In genomic region chr1:31664528-31664927, GRCh38 we compare ENCODE assay signal across 17 cellular contexts. TPM values are rescaled to one million over a fixed set of nuclear protein-coding genes. Genes with fewer than 3 reads are reported as not detected.
DNase-seq lines count a peak whose midpoint lies in the region; ATAC-seq, FAIRE-seq and TF ChIP-seq lines count a peak whose summit lies in the region.
"Had no signal": no experiment of that assay in that cellular context is flagged by ENCODE, and none has a peak within 500 bp of the region (broad histone marks: within the 10 kb centered on the region; RNA-seq: fewer than 3 reads in every experiment).

No MANE protein-coding gene starts in this region.

- no peaks in the 10 kb centered on the region for H3K36me3 ChIP-seq in HEK293 (ENCODE audit: control insufficient read depth in 2 of 2, insufficient read depth in 1 of 2, low read length in 2 of 2)
- no peaks in the 10 kb centered on the region for H3K36me3 ChIP-seq in K562 (ENCODE audit: control insufficient read depth, insufficient read depth, low read length)

- H3K9me1 ChIP-seq in K562 (ENCODE audit: control insufficient read depth, insufficient read depth, low read length) = no peaks in the 10 kb centered on the region

- peaks cover 16 to 78% of the 10 kb centered on the region in 2 experiments for H3K27me3 ChIP-seq in K562 (ENCODE audit: control insufficient read depth in 2 of 2, insufficient read depth in 2 of 2, low read length in 2 of 2)

- H3K4me3 ChIP-seq in A549 (no peak overlapping the region), HEK293 (ENCODE audit: low read depth, low read length) (no peak overlapping the region), K562 (no peak overlapping the region)
- H3K4me3 ChIP-seq: GM12878, GM23248 had no signal

- H4K20me1 ChIP-seq in K562 (replicated peaks; ENCODE audit: control insufficient read depth, insufficient read depth, low read length) = peaks cover 18% of the 10 kb centered on the region; the same call in 1 of the 2 replicates

- in situ Hi-C loops in K562 (cut with MboI) = no loop called here
- in situ Hi-C loops in GM13976 (cut with MboI; ENCODE audit: low sequenced_read_pairs, unreplicated experiment) = loop anchor here (10.0 to 25.0 kb wide), 2 partner anchors 130 to 298 kb away; no protein-coding TSS in a partner anchor

- CTCF ChIA-PET in A549 (lab: Yijun Ruan, JAX) (interaction anchor here (0.6 to 11.2 kb wide), 29 partner anchors 10 to 398 kb away, joined by 3 to 183 read pairs (median 5); partner anchors contain the start of genes COL16A1 and PEF1), HEK293 (lab: Yijun Ruan, JAX) (interaction anchor here (0.6 to 8.2 kb wide), 26 partner anchors 14 to 401 kb away, joined by 3 to 99 read pairs (median 4); partner anchors contain the start of gene COL16A1), K562 (lab: Yijun Ruan, JAX; ENCODE audit: low intra/inter-chr PET ratio) (interaction anchor here (0.7 to 3.6 kb wide), 4 partner anchors 54 to 749 kb away, joined by 3 to 46 read pairs (median 15); no protein-coding TSS in a partner anchor)

- no peak for FAIRE-seq in A549 (lab: Jason Lieb, UNC)
- FAIRE-seq in K562 (lab: Jason Lieb, UNC) = no peak
- FAIRE-seq: H54 had no signal

- ATAC-seq in A549 = no peak
- ATAC-seq in K562 = peak; percentile 11
- ATAC-seq in HG02852 (IDR thresholded peaks at IDR 0.05; ENCODE audit: unreplicated experiment) = no peak

- no peak overlapping the region for H2AFZ ChIP-seq in K562 (ENCODE audit: low read depth, low read length)
- H2AFZ ChIP-seq: GM23248 had no signal

- TF ChIP-seq CTCF in A549 (IDR thresholded peaks at IDR 0.05) (no peak), HEK293 (tag by site-specific recombination; IDR thresholded peaks at IDR 0.05) (no peak), K562 (IDR thresholded peaks at IDR 0.05 in 2 of 3, conservative IDR thresholded peaks at IDR 0.05 in 1 of 3; ENCODE audit: insufficient read depth in 2 of 3, low read depth in 1 of 3, low read length in 3 of 3) (no peak), GM13976 (IDR thresholded peaks at IDR 0.05; ENCODE audit: borderline replicate concordance, control extremely low read depth, extremely low read depth, insufficient read depth, missing control alignments) (no peak)

- H3K4me1 ChIP-seq in A549 (peaks cover 37% of the 10 kb centered on the region), HEK293 (ENCODE audit: control insufficient read depth, insufficient read depth, low read length) (no peaks in the 10 kb centered on the region; the same call in 1 of the 2 replicates), K562 (replicated peaks in 1 of 2; ENCODE audit: control insufficient read depth in 2 of 2, insufficient read depth in 2 of 2, low read length in 2 of 2) (peaks cover 0 to 11% of the 10 kb centered on the region in 2 experiments; a peak in 2 of 5 replicates)

- H3K4me2 ChIP-seq in A549 = no peak overlapping the region
- no peak overlapping the region for H3K4me2 ChIP-seq in K562 (ENCODE audit: insufficient read depth, low read length)

- no peaks in the 10 kb centered on the region for H3K79me2 ChIP-seq in K562 (ENCODE audit: control insufficient read depth, insufficient read depth, low read length)

- TF ChIP-seq POLR2A in A549 (IDR thresholded peaks at IDR 0.05; ENCODE audit: low read length) = no peak
- TF ChIP-seq POLR2A in K562 (conservative IDR thresholded peaks at IDR 0.05) = no peak

- BruUV-seq in K562 (replicated peaks; lab: Mats Ljungman, UMichigan) = no TSS peak

- H3K27ac ChIP-seq in A549 (peak overlapping the region; percentile 83 to 91; a peak in 3 of 6 replicates), HEK293 (ENCODE audit: extremely low read depth, low read depth, low read length) (no peak overlapping the region), K562 (ENCODE audit: extremely low read depth, low read depth, low read length) (no peak overlapping the region)
- H3K27ac ChIP-seq: 22Rv1, GM23248, HL-60 had no signal

- POLR2A ChIA-PET in A549 (lab: Yijun Ruan, JAX) = interaction anchor here (1.0 to 4.4 kb wide), 3 partner anchors 37 to 81 kb away, joined by 3 to 25 read pairs (median 4); no protein-coding TSS in a partner anchor
- POLR2A ChIA-PET in HEK293 (lab: Yijun Ruan, JAX) = interaction anchor here (1.3 to 2.0 kb wide), 4 partner anchors 20 to 125 kb away, joined by 3 to 12 read pairs (median 4); partner anchors contain the start of gene PEF1
- POLR2A ChIA-PET in K562 (lab: Yijun Ruan, JAX) = interaction anchor here (0.5 to 1.8 kb wide), 4 partner anchors 13 to 124 kb away, joined by 3 to 5 read pairs (median 4); no protein-coding TSS in a partner anchor

- TF ChIP-seq RAD21 in A549 (conservative IDR thresholded peaks at IDR 0.05 in 1 of 2, IDR thresholded peaks at IDR 0.05 in 1 of 2) (no peak), K562 (CRISPR knock-in tag; conservative IDR thresholded peaks at IDR 0.05 in 1 of 2, IDR thresholded peaks at IDR 0.05 in 1 of 2) (no peak)

- intact Hi-C loops in K562 (cut with micrococcal nuclease) = loop anchor here (1.0 to 5.0 kb wide), 3 partner anchors 81 to 748 kb away; no protein-coding TSS in a partner anchor
- intact Hi-C loops in posterior vena cava (cut with DNase I) = loop anchor here (2.0 to 10.0 kb wide), 3 partner anchors 43 to 124 kb away; no protein-coding TSS in a partner anchor

- H3K9me3 ChIP-seq in A549 = no peaks in the 10 kb centered on the region
- no peaks in the 10 kb centered on the region for H3K9me3 ChIP-seq in HEK293 (ENCODE audit: control insufficient read depth, insufficient read depth, low read depth, low read length)
- no peaks in the 10 kb centered on the region for H3K9me3 ChIP-seq in K562 (replicated peaks; ENCODE audit: control insufficient read depth, insufficient read depth, low read depth, low read length)

- WGBS in A549 (ENCODE audit: missing lambda C conversion rate) = 94% methylated on average over 7 of the region's 9 CpGs
- whole genome bisulfite sequencing in K562 (ENCODE audit: insufficient coverage, low coverage, missing lambda C conversion rate) = 7% methylated on average over 9 of the region's 9 CpGs

- no peak for DNase-seq in A549 (ENCODE audit: low read depth in 1 of 2, low spot score in 1 of 2)
- no peak for DNase-seq in K562 (ENCODE audit: extremely low read depth in 1 of 4, low spot score in 3 of 4)
- DNase-seq in posterior vena cava (ENCODE audit: low spot score) = peak; percentile 58
- DNase-seq in dermis blood vessel endothelial cell = no peak
- no peak for DNase-seq in GM13976 (ENCODE audit: low spot score)
- DNase-seq in superior temporal gyrus (ENCODE audit: extremely low spot score) = no peak
- DNase-seq: DMS 273 treated with DMSO at 0.1 percent for 48 hours, DMS79 had no signal

- peak overlapping the region in 1 of 2 experiments; percentile 38; a peak in 1 of 4 replicates for H3K9ac ChIP-seq in K562 (ENCODE audit: insufficient read depth in 1 of 2, low read depth in 2 of 2, low read length in 2 of 2)
- H3K9ac ChIP-seq: GM23248 had no signal

- TF ChIP-seq EP300 in A549 (IDR thresholded peaks at IDR 0.05) (no peak), K562 (IDR thresholded peaks at IDR 0.05; ENCODE audit: low read length) (no peak)

RNA-seq across cellular contexts. Expression of gene PEF1, which starts 19.9 kb away (rescaled TPM):
- polyA plus RNA-seq in A549 (2011; rRNA removed) (47.6 and 62.9 TPM in 2 replicates), A549 (2017; fragmentation: RNase III; extraction: RNeasy Plus Mini Kit Qiagen cat#74134 plus additional on column Dnase treatment) (37.3 to 38.5 TPM (median 38.3 TPM) in 3 replicates), K562 (2011; rRNA removed) (73.7 and 104 TPM in 2 replicates), K562 (2014; fragmentation: Illumina TruSeq; extraction: Trizol) (95.5 and 97.8 TPM in 2 replicates), K562 (2014; fragmentation: Nextera tagmentation; extraction: Ambion mirVana) (10 to 100 TPM; 26.3 to 33.0 TPM), K562 (2014; rRNA removed) (78.2 and 82.5 TPM in 2 replicates)
- polyA plus RNA-seq in A549 (2012; cell fraction: cytosol; rRNA removed) = 50.9 and 68.0 TPM in 2 replicates
- polyA plus RNA-seq in A549 (2012; cell fraction: nucleus; rRNA removed) = 62.3 and 63.1 TPM in 2 replicates
- 78.5 and 82.1 TPM in 2 replicates for polyA minus RNA-seq in A549 (2011; rRNA and poly(A)+ RNA removed)
- total RNA-seq in K562 (2011; cell fraction: chromatin; rRNA removed; ENCODE audit: low replicate concordance) = 15.8 and 31.8 TPM in 2 replicates
- total RNA-seq in K562 (2011; cell fraction: nucleolus; rRNA removed) = 33.0 and 33.2 TPM in 2 replicates
- 32.8 and 35.6 TPM in 2 replicates for total RNA-seq in K562 (2011; cell fraction: nucleoplasm; rRNA removed)
- total RNA-seq in K562 (2014; rRNA removed) (76.6 and 87.6 TPM in 2 replicates), K562 (2014; rRNA removed; fragmentation: Illumina TruSeq; extraction: Trizol) (39.4 and 46.0 TPM in 2 replicates), K562 (2015; rRNA removed; fragmentation: Illumina TruSeq; extraction: Trizol) (48.8 and 49.1 TPM in 2 replicates), K562 (2021) (61.0 and 61.9 TPM in 2 replicates), posterior vena cava (10 to 100 TPM; 55.5 to 62.8 TPM), dermis blood vessel endothelial cell (145 and 159 TPM in 2 replicates)
- 124 and 143 TPM in 2 replicates for polyA plus RNA-seq in K562 (2011; cell fraction: cytosol; rRNA removed)
- 54.6 and 59.0 TPM in 2 replicates for polyA plus RNA-seq in K562 (2011; cell fraction: nucleus; rRNA removed)
- 51.6 and 78.2 TPM in 2 replicates for polyA plus RNA-seq in K562 (2012)
- 64.1 and 71.1 TPM in 2 replicates for polyA minus RNA-seq in K562 (2011; rRNA and poly(A)+ RNA removed)
- 46.2 and 46.7 TPM in 2 replicates for polyA minus RNA-seq in K562 (2011; cell fraction: cytosol; rRNA and poly(A)+ RNA removed)
- polyA minus RNA-seq in K562 (2011; cell fraction: nucleus; rRNA and poly(A)+ RNA removed) = 14.0 and 23.8 TPM in 2 replicates

RNA-seq across cellular contexts. Expression of gene COL16A1, which starts 39.3 kb away (rescaled TPM):
- 1.4 and 1.5 TPM in 2 replicates for polyA plus RNA-seq in A549 (2011; rRNA removed)
- 2.4 and 3.5 TPM in 2 replicates for polyA plus RNA-seq in A549 (2012; cell fraction: cytosol; rRNA removed)
- 15.3 and 19.1 TPM in 2 replicates for polyA plus RNA-seq in A549 (2012; cell fraction: nucleus; rRNA removed)
- 8.1 to 11.1 TPM (median 10.4 TPM) in 3 replicates for polyA plus RNA-seq in A549 (2017; fragmentation: RNase III; extraction: RNeasy Plus Mini Kit Qiagen cat#74134 plus additional on column Dnase treatment)
- polyA minus RNA-seq in A549 (2011; rRNA and poly(A)+ RNA removed) = 0.95 and 1.4 TPM in 2 replicates
- 0.44 TPM in 1 of 2 replicates, not detected in the other for total RNA-seq in K562 (2011; cell fraction: chromatin; rRNA removed; ENCODE audit: low replicate concordance)
- total RNA-seq in K562 (2011; cell fraction: nucleolus; rRNA removed) = 0.13 and 0.17 TPM in 2 replicates
- total RNA-seq in K562 (2011; cell fraction: nucleoplasm; rRNA removed) = not detected in 2 replicates
- 0.04 TPM in 1 of 2 replicates, not detected in the other for total RNA-seq in K562 (2014; rRNA removed)
- not detected in 2 replicates for total RNA-seq in K562 (2014; rRNA removed; fragmentation: Illumina TruSeq; extraction: Trizol)
- 0.08 TPM in 1 of 2 replicates, not detected in the other for total RNA-seq in K562 (2015; rRNA removed; fragmentation: Illumina TruSeq; extraction: Trizol)
- 0.54 and 0.60 TPM in 2 replicates for total RNA-seq in K562 (2021)
- polyA plus RNA-seq in K562 (2011; rRNA removed) = 0.11 TPM in 1 of 2 replicates, not detected in the other
- not detected in 2 replicates for polyA plus RNA-seq in K562 (2011; cell fraction: cytosol; rRNA removed)
- 0.31 and 0.36 TPM in 2 replicates for polyA plus RNA-seq in K562 (2011; cell fraction: nucleus; rRNA removed)
- polyA plus RNA-seq in K562 (2012) = 0.37 TPM in 1 of 2 replicates, not detected in the other
- not detected in 2 replicates for polyA plus RNA-seq in K562 (2014; fragmentation: Illumina TruSeq; extraction: Trizol)
- not detected for polyA plus RNA-seq in K562 (2014; fragmentation: Nextera tagmentation; extraction: Ambion mirVana)
- 0.11 TPM in 1 of 2 replicates, not detected in the other for polyA plus RNA-seq in K562 (2014; rRNA removed)
- not detected in 2 replicates for polyA minus RNA-seq in K562 (2011; rRNA and poly(A)+ RNA removed)
- polyA minus RNA-seq in K562 (2011; cell fraction: cytosol; rRNA and poly(A)+ RNA removed) = not detected in 2 replicates
- polyA minus RNA-seq in K562 (2011; cell fraction: nucleus; rRNA and poly(A)+ RNA removed) = not detected in 2 replicates
- total RNA-seq in posterior vena cava = 100 to 1,000 TPM in 1 of 2 donors, 10 to 100 TPM in 1; 93.3 to 179 TPM
- 0.51 and 0.65 TPM in 2 replicates for total RNA-seq in dermis blood vessel endothelial cell
- total RNA-seq: CD4-positive, alpha-beta T cell had no signal

RNA-seq across cellular contexts. Expression of gene HCRTR1, which starts 47.0 kb away (rescaled TPM):
- polyA plus RNA-seq in A549 (2011; rRNA removed) = not detected in 2 replicates
- polyA plus RNA-seq in A549 (2012; cell fraction: cytosol; rRNA removed) = not detected in 2 replicates
- polyA plus RNA-seq in A549 (2012; cell fraction: nucleus; rRNA removed) = 0.04 and 0.07 TPM in 2 replicates
- not detected in 3 replicates for polyA plus RNA-seq in A549 (2017; fragmentation: RNase III; extraction: RNeasy Plus Mini Kit Qiagen cat#74134 plus additional on column Dnase treatment)
- not detected in 2 replicates for polyA minus RNA-seq in A549 (2011; rRNA and poly(A)+ RNA removed)
- not detected in 2 replicates for total RNA-seq in K562 (2011; cell fraction: chromatin; rRNA removed; ENCODE audit: low replicate concordance)
- not detected in 2 replicates for total RNA-seq in K562 (2011; cell fraction: nucleolus; rRNA removed)
- not detected in 2 replicates for total RNA-seq in K562 (2011; cell fraction: nucleoplasm; rRNA removed)
- not detected in 2 replicates for total RNA-seq in K562 (2014; rRNA removed)
- not detected in 2 replicates for total RNA-seq in K562 (2014; rRNA removed; fragmentation: Illumina TruSeq; extraction: Trizol)
- total RNA-seq in K562 (2015; rRNA removed; fragmentation: Illumina TruSeq; extraction: Trizol) = not detected in 2 replicates
- total RNA-seq in K562 (2021) = not detected in 2 replicates
- polyA plus RNA-seq in K562 (2011; rRNA removed) = not detected in 2 replicates
- not detected in 2 replicates for polyA plus RNA-seq in K562 (2011; cell fraction: cytosol; rRNA removed)
- not detected in 2 replicates for polyA plus RNA-seq in K562 (2011; cell fraction: nucleus; rRNA removed)
- not detected in 2 replicates for polyA plus RNA-seq in K562 (2012)
- polyA plus RNA-seq in K562 (2014; fragmentation: Illumina TruSeq; extraction: Trizol) = not detected in 2 replicates
- polyA plus RNA-seq in K562 (2014; fragmentation: Nextera tagmentation; extraction: Ambion mirVana) = not detected
- polyA plus RNA-seq in K562 (2014; rRNA removed) = not detected in 2 replicates
- not detected in 2 replicates for polyA minus RNA-seq in K562 (2011; rRNA and poly(A)+ RNA removed)
- polyA minus RNA-seq in K562 (2011; cell fraction: cytosol; rRNA and poly(A)+ RNA removed) = not detected in 2 replicates
- not detected in 2 replicates for polyA minus RNA-seq in K562 (2011; cell fraction: nucleus; rRNA and poly(A)+ RNA removed)
- total RNA-seq in posterior vena cava = not detected
- 1.2 and 4.6 TPM in 2 replicates for total RNA-seq in dermis blood vessel endothelial cell
- total RNA-seq: Calu3; CD4-positive, alpha-beta T cell; GM12878; GM23248 had no signal
- polyA plus RNA-seq: GM12878, GM23248 had no signal

Comparison
In these comparisons a context has a peak if more than half of its experiments do, and no peak if none do; other contexts are left out.
1. H3K27ac ChIP-seq: peak in A549 (2 of 2); none in HEK293 (single experiment) and K562 (single experiment).
2. RNA of gene COL16A1, which starts 39.3 kb away (total RNA-seq): 93.3 to 179 TPM in posterior vena cava; 0.51 to 0.65 TPM in dermis blood vessel endothelial cell and 0.04 to 0.60 TPM in K562; every median in the first group is over 10 times any median in the second.